In the genomic region with DNA sequence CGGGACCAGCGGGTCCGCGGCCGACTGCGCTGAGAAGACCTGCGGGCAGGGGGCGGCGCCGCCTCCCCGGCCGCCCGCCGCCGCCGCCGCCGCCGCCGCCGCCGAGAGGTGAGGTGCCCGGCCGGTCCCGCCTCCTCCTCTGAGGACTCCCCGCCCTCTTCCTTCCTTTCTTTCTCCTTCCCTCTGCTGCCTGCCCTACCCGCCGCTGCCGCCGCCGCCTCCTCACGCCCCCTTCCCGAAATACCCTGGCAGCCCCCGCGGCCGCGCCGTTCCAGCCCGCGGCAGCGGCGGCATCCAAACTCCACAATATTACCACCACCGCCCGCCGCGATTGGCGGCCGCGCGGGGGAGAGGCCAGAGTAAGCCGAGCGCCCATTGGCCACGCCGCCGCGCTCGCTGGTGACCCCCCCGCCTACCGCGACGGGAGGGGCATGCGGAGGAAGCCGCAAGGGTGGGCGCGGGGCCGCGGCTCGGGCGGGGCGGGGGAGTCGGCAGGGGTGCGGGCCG, we compare ENCODE assay signal across 8 cellular contexts.
A peak's percentile ranks its signal among the peaks of the same experiment; 100 is the strongest.
DNase-seq lines count a peak whose midpoint lies in the region; ATAC-seq, FAIRE-seq and TF ChIP-seq lines count a peak whose summit lies in the region.

No MANE protein-coding gene starts in this region.

- POLR2A ChIA-PET in AG04450 (lab: Yijun Ruan, JAX): interaction anchor here (1.3 kb wide), 1 partner anchor 201 kb away, joined by 4 read pairs; no protein-coding TSS in a partner anchor

- H3K4me3 ChIP-seq in AG04450 (ENCODE audit: low read depth, low read length) (peak overlapping the region; percentile 87), kidney (ENCODE audit: low read length in 2 of 2) (peak overlapping the region in 1 of 2 donors; percentile 86)

- TF ChIP-seq CTCF in AG04450 (IDR thresholded peaks at IDR 0.05; ENCODE audit: low read depth, low read length) (no peak), kidney (IDR thresholded peaks at IDR 0.05; ENCODE audit: borderline replicate concordance, extremely low read depth, insufficient read depth) (no peak)

- no peak overlapping the region for H3K9ac ChIP-seq in kidney (ENCODE audit: low read length in 2 of 2)

- H3K4me1 ChIP-seq in kidney (ENCODE audit: control insufficient read depth in 1 of 2, insufficient read depth in 1 of 2, low read depth in 1 of 2, low read length in 2 of 2): peaks cover 7 to 9% of the 10 kb centered on the region in 2 donors

- ATAC-seq in GM18870 (IDR thresholded peaks at IDR 0.05; ENCODE audit: unreplicated experiment) (peak; percentile 64), HG03108 (IDR thresholded peaks at IDR 0.05; ENCODE audit: unreplicated experiment) (peak; percentile 73)

- H3K36me3 ChIP-seq in kidney (ENCODE audit: control insufficient read depth in 1 of 2, insufficient read depth in 2 of 2, low read length in 2 of 2): no peaks in the 10 kb centered on the region

- CTCF ChIA-PET in AG04450 (lab: Charles Lee): interaction anchor here (0.6 kb wide), 1 partner anchor 103 kb away, joined by 3 read pairs; no protein-coding TSS in a partner anchor

- H3K9me3 ChIP-seq in AG04450 (ENCODE audit: control insufficient read depth, insufficient read depth, low read length) (no peaks in the 10 kb centered on the region), kidney (ENCODE audit: control insufficient read depth in 1 of 2, low read length in 2 of 2) (no peaks in the 10 kb centered on the region)

- intact Hi-C loops in kidney (cut with DNase I): no loop called here

- H3K27me3 ChIP-seq in AG04450 (ENCODE audit: control insufficient read depth, insufficient read depth, low read length): no peaks in the 10 kb centered on the region

- H3K27ac ChIP-seq in AG04450 (ENCODE audit: low read depth, low read length) (no peak overlapping the region), kidney (ENCODE audit: low read depth in 2 of 2, low read length in 2 of 2) (peak overlapping the region; percentile 87 to 88)

- DNase-seq in AG04450 (ENCODE audit: low read depth, low spot score) (peak; percentile 20), NCI-H2227 (lab: John Stamatoyannopoulos, UW; ENCODE audit: unreplicated experiment) (peak; percentile 94), kidney (peak; percentile 93)
- peak; percentile 49 to 63 (median 53) for DNase-seq in activated CD4-positive, CD25-positive, alpha-beta regulatory T cell (lab: John Stamatoyannopoulos, UW)
- DNase-seq in central memory CD4-positive, alpha-beta T cell: peak; percentile 72
- DNase-seq in stimulated activated CD4-positive, alpha-beta T cell treated with anti-CD3 and anti-CD28 coated beads, Interleukin-12 subunit alpha, Interleukin-12 subunit beta, amount 100 ng/mL, for 48 hours (ENCODE audit: low read depth in 2 of 3, low spot score in 1 of 3): peak; percentile 41 to 73 (median 56)

- no peak for FAIRE-seq in kidney (lab: Jason Lieb, UNC)

Comparison
In these comparisons a context has a peak if more than half of its experiments do, and no peak if none do; other contexts are left out.
1. DNase-seq: peak in every context shown above with its lines; median percentile 94 in NCI-H2227; 93 in kidney; 72 in central memory CD4-positive, alpha-beta T cell; 56 in stimulated activated CD4-positive, alpha-beta T cell treated with anti-CD3 and anti-CD28 coated beads, Interleukin-12 subunit alpha, Interleukin-12 subunit beta, amount 100 ng/mL, for 48 hours; 53 in activated CD4-positive, CD25-positive, alpha-beta regulatory T cell; 20 in AG04450.